8 cellular contexts compared by ENCODE assay signal in the genomic region with DNA sequence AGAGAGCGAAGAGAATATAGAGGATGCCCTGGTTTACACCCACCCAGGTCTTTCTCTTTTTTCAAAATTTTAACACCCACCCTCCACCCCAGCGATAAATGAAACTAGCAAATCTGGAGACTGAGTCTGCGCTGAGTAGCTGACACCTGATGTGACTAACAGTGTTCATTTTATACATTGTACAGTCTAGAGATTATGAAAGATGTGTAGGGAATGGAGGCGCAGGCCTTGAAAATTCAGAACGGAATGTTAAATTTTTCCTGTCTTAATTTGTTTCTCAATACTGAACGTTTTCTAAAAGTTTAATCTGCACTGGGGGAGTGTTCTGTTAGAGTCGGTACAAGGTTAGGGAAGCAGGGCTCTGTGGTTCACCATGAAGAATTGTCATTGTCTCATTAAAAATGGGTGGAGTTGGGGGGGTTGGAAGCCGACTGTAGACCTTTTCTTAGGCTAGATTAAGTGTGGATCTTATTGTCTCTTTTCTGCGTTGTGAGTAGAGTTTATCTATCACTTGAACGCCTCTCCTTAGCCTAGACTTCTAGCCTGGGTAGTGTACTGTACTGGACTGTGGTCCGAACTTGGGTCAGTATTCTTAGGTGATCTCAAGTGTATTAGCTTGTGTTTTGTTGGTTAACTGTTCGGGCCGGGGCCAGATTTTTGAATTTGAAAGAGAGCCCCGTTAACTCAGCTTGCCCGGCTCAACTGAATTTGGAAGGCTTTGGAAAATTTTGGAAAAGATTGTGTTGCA. TPM values are rescaled to one million over a fixed set of nuclear protein-coding genes. Genes with fewer than 3 reads are reported as not detected.
DNase-seq lines count a peak whose midpoint lies in the region; ATAC-seq and TF ChIP-seq lines count a peak whose summit lies in the region.

No MANE protein-coding gene starts in this region.

- peaks cover 17 to 25% (median 19%) of the 10 kb centered on the region in 3 donors for H3K4me1 ChIP-seq in skeletal muscle tissue (ENCODE audit: control insufficient read depth in 3 of 3, insufficient read depth in 3 of 3, low read length in 3 of 3)

- H3K36me3 ChIP-seq in skeletal muscle tissue (ENCODE audit: control insufficient read depth in 3 of 3, insufficient read depth in 3 of 3, low read length in 3 of 3): no peaks in the 10 kb centered on the region

- peaks cover 0 to 1% (median 0%) of the 10 kb centered on the region in 3 donors for H3K9me3 ChIP-seq in skeletal muscle tissue (ENCODE audit: control insufficient read depth in 3 of 3, low read length in 3 of 3)

- no peaks in the 10 kb centered on the region for H3K27me3 ChIP-seq in skeletal muscle tissue (ENCODE audit: control insufficient read depth in 3 of 3, insufficient read depth in 3 of 3, low read length in 3 of 3)

- peak; percentile 32 for ATAC-seq in SK-N-SH treated with all-trans-retinoic acid at 6 μM for 48 hours

- DNase-seq in NCI-H748 (lab: John Stamatoyannopoulos, UW; ENCODE audit: unreplicated experiment) (peak; percentile 1), NCI-H748 treated with DMSO at 0.1 percent for 48 hours (lab: John Stamatoyannopoulos, UW) (no peak), head of caudate nucleus (peak in 34 of 42 donors; percentile 28 to 78 (median 58)), NCI-H446 treated with DMSO at 0.1 percent for 48 hours (lab: John Stamatoyannopoulos, UW) (no peak), HuH-7 (ENCODE audit: low spot score) (no peak)
- no peak for DNase-seq in effector CD8-positive, alpha-beta T cell (lab: John Stamatoyannopoulos, UW)

- peak overlapping the region; percentile 45 for H3K27ac ChIP-seq in skeletal muscle tissue (ENCODE audit: low read depth, low read length)

- H3K4me3 ChIP-seq in skeletal muscle tissue (ENCODE audit: low read length in 3 of 3): peak overlapping the region; percentile 71 to 87 (median 75)

- intact Hi-C loops in head of caudate nucleus (cut with DNase I): loop anchor here (5.0 kb wide), 5 partner anchors 38 to 357 kb away; no protein-coding TSS in a partner anchor

- H3K9ac ChIP-seq in skeletal muscle tissue (ENCODE audit: low read depth in 1 of 3, low read length in 3 of 3): peak overlapping the region; percentile 42 to 85 (median 52)

TF ChIP-seq in SK-N-SH treated with all-trans-retinoic acid at 6 μM for 48 hours, 23 proteins besides CTCF, POLR2A, EP300 and RAD21:
- TF ChIP-seq ESRRG (CRISPR knock-in tag; IDR thresholded peaks at IDR 0.05) (no peak), ZNF70 (CRISPR knock-in tag; IDR thresholded peaks at IDR 0.05) (no peak), SNAI2 (CRISPR knock-in tag; IDR thresholded peaks at IDR 0.05) (no peak), PPARA (CRISPR knock-in tag; IDR thresholded peaks at IDR 0.05; ENCODE audit: borderline replicate concordance) (no peak), OSR1 (CRISPR knock-in tag; IDR thresholded peaks at IDR 0.05) (no peak), RARB (CRISPR knock-in tag; IDR thresholded peaks at IDR 0.05) (no peak), TOX (CRISPR knock-in tag; IDR thresholded peaks at IDR 0.05; ENCODE audit: borderline replicate concordance) (no peak), ZFP3 (CRISPR knock-in tag; IDR thresholded peaks at IDR 0.05) (no peak), ISL1 (CRISPR knock-in tag; IDR thresholded peaks at IDR 0.05) (no peak), GLIS3 (CRISPR knock-in tag; IDR thresholded peaks at IDR 0.05) (no peak), TCF4 (CRISPR knock-in tag; IDR thresholded peaks at IDR 0.05; ENCODE audit: borderline replicate concordance) (no peak), BACH2 (CRISPR knock-in tag; IDR thresholded peaks at IDR 0.05; ENCODE audit: borderline replicate concordance) (no peak), ZFP30 (CRISPR knock-in tag; IDR thresholded peaks at IDR 0.05) (no peak), CSDC2 (CRISPR knock-in tag; IDR thresholded peaks at IDR 0.05) (no peak), ZNF8 (CRISPR knock-in tag; IDR thresholded peaks at IDR 0.05) (no peak)
- TF ChIP-seq, protein P1, sequence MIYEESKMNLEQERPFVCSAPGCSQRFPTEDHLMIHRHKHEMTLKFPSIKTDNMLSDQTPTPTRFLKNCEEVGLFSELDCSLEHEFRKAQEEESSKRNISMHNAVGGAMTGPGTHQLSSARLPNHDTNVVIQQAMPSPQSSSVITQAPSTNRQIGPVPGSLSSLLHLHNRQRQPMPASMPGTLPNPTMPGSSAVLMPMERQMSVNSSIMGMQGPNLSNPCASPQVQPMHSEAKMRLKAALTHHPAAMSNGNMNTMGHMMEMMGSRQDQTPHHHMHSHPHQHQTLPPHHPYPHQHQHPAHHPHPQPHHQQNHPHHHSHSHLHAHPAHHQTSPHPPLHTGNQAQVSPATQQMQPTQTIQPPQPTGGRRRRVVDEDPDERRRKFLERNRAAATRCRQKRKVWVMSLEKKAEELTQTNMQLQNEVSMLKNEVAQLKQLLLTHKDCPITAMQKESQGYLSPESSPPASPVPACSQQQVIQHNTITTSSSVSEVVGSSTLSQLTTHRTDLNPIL (CRISPR knock-in tag; IDR thresholded peaks at IDR 0.05; ENCODE audit: low read depth): no peak
- TF ChIP-seq, protein P2, sequence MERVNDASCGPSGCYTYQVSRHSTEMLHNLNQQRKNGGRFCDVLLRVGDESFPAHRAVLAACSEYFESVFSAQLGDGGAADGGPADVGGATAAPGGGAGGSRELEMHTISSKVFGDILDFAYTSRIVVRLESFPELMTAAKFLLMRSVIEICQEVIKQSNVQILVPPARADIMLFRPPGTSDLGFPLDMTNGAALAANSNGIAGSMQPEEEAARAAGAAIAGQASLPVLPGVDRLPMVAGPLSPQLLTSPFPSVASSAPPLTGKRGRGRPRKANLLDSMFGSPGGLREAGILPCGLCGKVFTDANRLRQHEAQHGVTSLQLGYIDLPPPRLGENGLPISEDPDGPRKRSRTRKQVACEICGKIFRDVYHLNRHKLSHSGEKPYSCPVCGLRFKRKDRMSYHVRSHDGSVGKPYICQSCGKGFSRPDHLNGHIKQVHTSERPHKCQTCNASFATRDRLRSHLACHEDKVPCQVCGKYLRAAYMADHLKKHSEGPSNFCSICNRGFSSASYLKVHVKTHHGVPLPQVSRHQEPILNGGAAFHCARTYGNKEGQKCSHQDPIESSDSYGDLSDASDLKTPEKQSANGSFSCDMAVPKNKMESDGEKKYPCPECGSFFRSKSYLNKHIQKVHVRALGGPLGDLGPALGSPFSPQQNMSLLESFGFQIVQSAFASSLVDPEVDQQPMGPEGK (CRISPR knock-in tag; IDR thresholded peaks at IDR 0.05; ENCODE audit: borderline replicate concordance): no peak
- TF ChIP-seq, protein P3, sequence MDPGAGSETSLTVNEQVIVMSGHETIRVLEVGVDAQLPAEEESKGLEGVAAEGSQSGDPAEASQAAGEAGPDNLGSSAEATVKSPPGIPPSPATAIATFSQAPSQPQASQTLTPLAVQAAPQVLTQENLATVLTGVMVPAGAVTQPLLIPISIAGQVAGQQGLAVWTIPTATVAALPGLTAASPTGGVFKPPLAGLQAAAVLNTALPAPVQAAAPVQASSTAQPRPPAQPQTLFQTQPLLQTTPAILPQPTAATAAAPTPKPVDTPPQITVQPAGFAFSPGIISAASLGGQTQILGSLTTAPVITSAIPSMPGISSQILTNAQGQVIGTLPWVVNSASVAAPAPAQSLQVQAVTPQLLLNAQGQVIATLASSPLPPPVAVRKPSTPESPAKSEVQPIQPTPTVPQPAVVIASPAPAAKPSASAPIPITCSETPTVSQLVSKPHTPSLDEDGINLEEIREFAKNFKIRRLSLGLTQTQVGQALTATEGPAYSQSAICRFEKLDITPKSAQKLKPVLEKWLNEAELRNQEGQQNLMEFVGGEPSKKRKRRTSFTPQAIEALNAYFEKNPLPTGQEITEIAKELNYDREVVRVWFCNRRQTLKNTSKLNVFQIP (CRISPR knock-in tag; IDR thresholded peaks at IDR 0.05; ENCODE audit: borderline replicate concordance, low read depth): no peak
- TF ChIP-seq, protein P4, sequence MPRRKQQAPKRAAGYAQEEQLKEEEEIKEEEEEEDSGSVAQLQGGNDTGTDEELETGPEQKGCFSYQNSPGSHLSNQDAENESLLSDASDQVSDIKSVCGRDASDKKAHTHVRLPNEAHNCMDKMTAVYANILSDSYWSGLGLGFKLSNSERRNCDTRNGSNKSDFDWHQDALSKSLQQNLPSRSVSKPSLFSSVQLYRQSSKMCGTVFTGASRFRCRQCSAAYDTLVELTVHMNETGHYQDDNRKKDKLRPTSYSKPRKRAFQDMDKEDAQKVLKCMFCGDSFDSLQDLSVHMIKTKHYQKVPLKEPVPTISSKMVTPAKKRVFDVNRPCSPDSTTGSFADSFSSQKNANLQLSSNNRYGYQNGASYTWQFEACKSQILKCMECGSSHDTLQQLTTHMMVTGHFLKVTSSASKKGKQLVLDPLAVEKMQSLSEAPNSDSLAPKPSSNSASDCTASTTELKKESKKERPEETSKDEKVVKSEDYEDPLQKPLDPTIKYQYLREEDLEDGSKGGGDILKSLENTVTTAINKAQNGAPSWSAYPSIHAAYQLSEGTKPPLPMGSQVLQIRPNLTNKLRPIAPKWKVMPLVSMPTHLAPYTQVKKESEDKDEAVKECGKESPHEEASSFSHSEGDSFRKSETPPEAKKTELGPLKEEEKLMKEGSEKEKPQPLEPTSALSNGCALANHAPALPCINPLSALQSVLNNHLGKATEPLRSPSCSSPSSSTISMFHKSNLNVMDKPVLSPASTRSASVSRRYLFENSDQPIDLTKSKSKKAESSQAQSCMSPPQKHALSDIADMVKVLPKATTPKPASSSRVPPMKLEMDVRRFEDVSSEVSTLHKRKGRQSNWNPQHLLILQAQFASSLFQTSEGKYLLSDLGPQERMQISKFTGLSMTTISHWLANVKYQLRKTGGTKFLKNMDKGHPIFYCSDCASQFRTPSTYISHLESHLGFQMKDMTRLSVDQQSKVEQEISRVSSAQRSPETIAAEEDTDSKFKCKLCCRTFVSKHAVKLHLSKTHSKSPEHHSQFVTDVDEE (CRISPR knock-in tag; IDR thresholded peaks at IDR 0.05): no peak

RNA-seq across cellular contexts. Expression of gene MAP4K4, which starts 1.9 kb away (rescaled TPM):
- 77.2 TPM for total RNA-seq in skeletal muscle tissue

Comparison
In these comparisons a context has a peak if more than half of its experiments do, and no peak if none do; other contexts are left out.
1. DNase-seq: peak in NCI-H748 (single experiment) and head of caudate nucleus (34 of 42); none in NCI-H748 treated with DMSO at 0.1 percent for 48 hours (single experiment), effector CD8-positive, alpha-beta T cell (single experiment), NCI-H446 treated with DMSO at 0.1 percent for 48 hours (single experiment) and HuH-7 (single experiment).